ENCODE assay signal across 3 cellular contexts in genomic region chr1:186670279-186670964, GRCh38.
TF ChIP-seq lines count a peak whose summit lies in the region.

No MANE protein-coding gene starts in this region.

TF ChIP-seq in A549, 52 proteins besides CTCF, POLR2A, EP300 and RAD21:
- TF ChIP-seq PHF8 (IDR thresholded peaks at IDR 0.05; ENCODE audit: borderline replicate concordance, low read depth) (no peak), REST (IDR thresholded peaks at IDR 0.05) (peak; percentile 10; the same call in 1 of the 2 replicates)

TF ChIP-seq in IMR-90, 13 proteins besides CTCF, POLR2A, EP300 and RAD21:
- TF ChIP-seq CHD1 (IDR thresholded peaks at IDR 0.05; ENCODE audit: low read depth, low read length), result no peak
- TF ChIP-seq NFE2L2 (IDR thresholded peaks at IDR 0.05; ENCODE audit: low read depth, low read length), result no peak
- TF ChIP-seq MAZ (IDR thresholded peaks at IDR 0.05; ENCODE audit: borderline replicate concordance, low read depth, low read length), result no peak
- TF ChIP-seq RCOR1 (IDR thresholded peaks at IDR 0.05; ENCODE audit: insufficient replicate concordance, low read length), result no peak
- no peak for TF ChIP-seq CEBPB (IDR thresholded peaks at IDR 0.05; ENCODE audit: low read depth, low read length)
- no peak for TF ChIP-seq SMC3 (IDR thresholded peaks at IDR 0.05; ENCODE audit: low read depth, low read length)
- no peak for TF ChIP-seq BHLHE40 (IDR thresholded peaks at IDR 0.05; ENCODE audit: low read depth, low read length)
- no peak for TF ChIP-seq FOS (IDR thresholded peaks at IDR 0.05; ENCODE audit: low read depth, low read length)
- TF ChIP-seq ELK1 (IDR thresholded peaks at IDR 0.05; ENCODE audit: borderline replicate concordance, low read depth, low read length), result no peak
- no peak for TF ChIP-seq RFX5 (IDR thresholded peaks at IDR 0.05; ENCODE audit: low read depth, low read length)
- TF ChIP-seq USF2 (IDR thresholded peaks at IDR 0.05; ENCODE audit: low read depth, low read length), result no peak
- TF ChIP-seq MXI1 (IDR thresholded peaks at IDR 0.05; ENCODE audit: borderline replicate concordance, low read depth, low read length), result no peak
- TF ChIP-seq MAFK (IDR thresholded peaks at IDR 0.05; ENCODE audit: low read depth, low read length), result no peak

TF ChIP-seq in endothelial cell of umbilical vein, 7 proteins besides CTCF, POLR2A, EP300 and RAD21:
- TF ChIP-seq MYC (IDR thresholded peaks at IDR 0.05; ENCODE audit: low read depth, low read length), result no peak
- TF ChIP-seq JUN (IDR thresholded peaks at IDR 0.05; ENCODE audit: borderline replicate concordance, insufficient read depth, insufficient read length, low read depth), result no peak
- no peak for TF ChIP-seq MAX (IDR thresholded peaks at IDR 0.05; ENCODE audit: insufficient read depth, insufficient read length)
TF ChIP-seq in endothelial cell of umbilical vein: peak in this region for 0.
